ENCODE assay signal across 9 cellular contexts in genomic region chr7:92461027-92462003, GRCh38. TPM values are rescaled to one million over a fixed set of nuclear protein-coding genes. Genes with fewer than 3 reads are reported as not detected.
DNase-seq lines count a peak whose midpoint lies in the region; ATAC-seq and TF ChIP-seq lines count a peak whose summit lies in the region.
"Had no signal": no experiment of that assay in that cellular context is flagged by ENCODE, and none has a peak within 500 bp of the region (broad histone marks: within the 10 kb centered on the region; RNA-seq: fewer than 3 reads in every experiment).

No MANE protein-coding gene starts in this region.

- no peaks in the 10 kb centered on the region for H3K9me3 Mint-ChIP-seq in naive thymus-derived CD8-positive, alpha-beta T cell

- ATAC-seq in GM21723 (IDR thresholded peaks at IDR 0.05; ENCODE audit: unreplicated experiment), result peak; percentile 77
- ATAC-seq in naive thymus-derived CD8-positive, alpha-beta T cell, result peak; percentile 59 to 72

- H3K4me3 Mint-ChIP-seq in naive thymus-derived CD8-positive, alpha-beta T cell, result no peak overlapping the region
- H3K4me3 Mint-ChIP-seq: activated naive CD8-positive, alpha-beta T cell had no signal

- DNase-seq in NCI-H1417 (lab: John Stamatoyannopoulos, UW) (peak; percentile 51 to 75 (median 69)), NCI-H1417 treated with DMSO at 0.1 percent for 48 hours (lab: John Stamatoyannopoulos, UW) (no peak), SK-N-DZ (ENCODE audit: low spot score) (peak; percentile 44), dermis microvascular lymphatic vessel endothelial cell (ENCODE audit: low read depth in 2 of 2) (peak; percentile 5 to 50), middle frontal gyrus (ENCODE audit: extremely low spot score, low spot score) (no peak)
- DNase-seq in naive thymus-derived CD8-positive, alpha-beta T cell, result peak in 6 of 10 donors; percentile 9 to 32 (median 16)

- no peak overlapping the region for H3K27ac Mint-ChIP-seq in naive thymus-derived CD8-positive, alpha-beta T cell
- H3K27ac Mint-ChIP-seq: activated naive CD8-positive, alpha-beta T cell had no signal

- POLR2A ChIA-PET in naive thymus-derived CD8-positive, alpha-beta T cell (lab: Charles Lee), result interaction anchor here (0.7 to 1.3 kb wide), 3 partner anchors 8 to 13 kb away, joined by 3 to 7 read pairs (median 3); no protein-coding TSS in a partner anchor

- H3K36me3 Mint-ChIP-seq in naive thymus-derived CD8-positive, alpha-beta T cell, result peaks cover 0 to 22% (median 8%) of the 10 kb centered on the region in 3 donors

- H3K27me3 Mint-ChIP-seq in naive thymus-derived CD8-positive, alpha-beta T cell, result no peaks in the 10 kb centered on the region
- H3K27me3 Mint-ChIP-seq: activated naive CD8-positive, alpha-beta T cell had no signal

- no peaks in the 10 kb centered on the region for H3K4me1 Mint-ChIP-seq in naive thymus-derived CD8-positive, alpha-beta T cell

- TF ChIP-seq CTCF in LNCAP (IDR thresholded peaks at IDR 0.05), result peak; percentile 93

RNA-seq across cellular contexts. Expression of gene GATAD1, which starts 14.0 kb away (rescaled TPM):
- 30.3 and 31.2 TPM in 2 replicates for polyA plus RNA-seq in SK-N-DZ (2014; cell fraction: cytosol; rRNA removed)
- 15.5 and 22.5 TPM in 2 replicates for polyA plus RNA-seq in SK-N-DZ (2014; cell fraction: nucleus; rRNA removed)
- total RNA-seq in dermis microvascular lymphatic vessel endothelial cell, result 10.4 and 15.0 TPM in 2 replicates
- 10 to 100 TPM; 40.9 to 43.6 TPM for total RNA-seq in naive thymus-derived CD8-positive, alpha-beta T cell
- polyA plus RNA-seq in naive thymus-derived CD8-positive, alpha-beta T cell, result 10 to 100 TPM in 1 of 3 donors, 1 to 10 TPM in 2; 8.2 to 10.9 (median 9.3) TPM

RNA-seq across cellular contexts. Expression of gene ERVW-1, which starts 16.4 kb away (rescaled TPM):
- not detected in 2 replicates for polyA plus RNA-seq in SK-N-DZ (2014; cell fraction: cytosol; rRNA removed)
- not detected in 2 replicates for polyA plus RNA-seq in SK-N-DZ (2014; cell fraction: nucleus; rRNA removed)
- not detected in 2 replicates for total RNA-seq in dermis microvascular lymphatic vessel endothelial cell
- total RNA-seq in naive thymus-derived CD8-positive, alpha-beta T cell, result under 1 TPM in 1 of 2 experiments, not detected in 1; 0.16 TPM
- not detected for polyA plus RNA-seq in naive thymus-derived CD8-positive, alpha-beta T cell

Comparison
In these comparisons a context has a peak if more than half of its experiments do, and no peak if none do; other contexts are left out.
1. DNase-seq: peak in NCI-H1417 (3 of 3), SK-N-DZ (single experiment), dermis microvascular lymphatic vessel endothelial cell (2 of 2) and naive thymus-derived CD8-positive, alpha-beta T cell (6 of 10); none in NCI-H1417 treated with DMSO at 0.1 percent for 48 hours (single experiment) and middle frontal gyrus (single experiment).